Comparison of ENCODE assay signal across 1 cellular context in the genomic region with DNA sequence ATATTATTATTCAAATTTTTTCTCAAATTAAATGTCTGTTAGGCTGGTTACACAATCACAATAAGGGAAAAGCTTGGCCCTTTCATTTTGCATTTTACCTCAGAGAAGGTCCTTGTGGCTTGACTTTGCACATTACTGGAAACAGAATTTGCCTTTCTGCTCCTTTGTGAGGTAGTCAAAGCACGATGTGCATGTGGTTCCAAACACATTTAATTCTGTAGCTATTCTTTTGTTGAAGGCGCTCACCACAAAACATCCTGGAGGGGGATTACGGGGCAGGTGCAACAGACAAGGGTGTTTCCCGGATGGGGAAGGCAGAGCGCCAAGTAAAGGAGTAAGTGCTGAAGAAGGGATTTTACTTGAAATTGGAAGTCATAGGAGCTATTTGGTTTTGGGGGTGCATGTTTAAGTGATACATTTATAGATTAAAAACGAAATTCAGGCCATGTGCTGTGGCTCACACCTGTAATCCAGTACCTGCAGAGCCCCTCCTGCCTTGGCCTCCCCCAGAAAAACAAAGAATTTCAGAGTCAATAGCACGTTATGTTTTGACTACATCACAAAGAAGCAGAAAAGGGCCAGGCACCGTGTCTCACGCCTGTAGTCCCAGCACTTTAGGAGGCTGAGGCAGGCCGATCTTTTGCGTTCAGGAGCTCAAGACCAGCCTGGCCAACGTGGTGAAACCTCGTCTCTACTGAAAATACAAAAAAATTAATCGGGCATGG.
TF ChIP-seq lines count a peak whose summit lies in the region.

No MANE protein-coding gene starts in this region.

TF ChIP-seq in HepG2, 621 proteins besides CTCF, POLR2A, EP300 and RAD21:
- no peak for TF ChIP-seq ZNF331 (CRISPR knock-in tag; IDR thresholded peaks at IDR 0.05)
- TF ChIP-seq, protein P1, sequence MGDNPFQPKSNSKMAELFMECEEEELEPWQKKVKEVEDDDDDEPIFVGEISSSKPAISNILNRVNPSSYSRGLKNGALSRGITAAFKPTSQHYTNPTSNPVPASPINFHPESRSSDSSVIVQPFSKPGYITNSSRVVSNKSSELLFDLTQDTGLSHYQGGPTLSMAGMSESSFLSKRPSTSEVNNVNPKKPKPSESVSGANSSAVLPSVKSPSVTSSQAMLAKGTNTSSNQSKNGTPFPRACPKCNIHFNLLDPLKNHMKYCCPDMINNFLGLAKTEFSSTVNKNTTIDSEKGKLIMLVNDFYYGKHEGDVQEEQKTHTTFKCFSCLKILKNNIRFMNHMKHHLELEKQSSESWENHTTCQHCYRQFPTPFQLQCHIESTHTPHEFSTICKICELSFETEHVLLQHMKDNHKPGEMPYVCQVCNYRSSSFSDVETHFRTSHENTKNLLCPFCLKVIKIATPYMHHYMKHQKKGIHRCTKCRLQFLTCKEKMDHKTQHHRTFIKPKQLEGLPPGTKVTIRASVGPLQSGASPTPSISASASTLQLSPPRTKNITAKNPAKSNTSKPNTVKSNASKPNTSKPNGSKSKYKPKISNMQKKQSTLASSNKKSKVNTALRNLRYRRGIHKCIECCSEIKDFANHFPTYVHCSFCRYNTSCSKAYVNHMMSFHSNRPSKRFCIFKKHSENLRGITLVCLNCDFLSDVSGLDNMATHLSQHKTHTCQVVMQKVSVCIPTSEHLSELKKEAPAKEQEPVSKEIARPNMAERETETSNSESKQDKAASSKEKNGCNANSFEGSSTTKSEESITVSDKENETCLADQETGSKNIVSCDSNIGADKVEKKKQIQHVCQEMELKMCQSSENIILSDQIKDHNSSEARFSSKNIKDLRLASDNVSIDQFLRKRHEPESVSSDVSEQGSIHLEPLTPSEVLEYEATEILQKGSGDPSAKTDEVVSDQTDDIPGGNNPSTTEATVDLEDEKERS (CRISPR knock-in tag; IDR thresholded peaks at IDR 0.05) = no peak
- TF ChIP-seq MAFK (conservative IDR thresholded peaks at IDR 0.05 in 1 of 2, IDR thresholded peaks at IDR 0.05 in 1 of 2; ENCODE audit: low read length in 2 of 2) = no peak
- no peak for TF ChIP-seq CBFB (CRISPR knock-in tag; IDR thresholded peaks at IDR 0.05)
- TF ChIP-seq RFX3 (CRISPR knock-in tag; IDR thresholded peaks at IDR 0.05) = no peak
- TF ChIP-seq RFX1 (IDR thresholded peaks at IDR 0.05) = no peak
- TF ChIP-seq NAIF1 (CRISPR knock-in tag; IDR thresholded peaks at IDR 0.05; ENCODE audit: borderline replicate concordance) = no peak
- TF ChIP-seq PPARG (CRISPR knock-in tag; conservative IDR thresholded peaks at IDR 0.05) = no peak
- no peak for TF ChIP-seq HDAC6 (IDR thresholded peaks at IDR 0.05; ENCODE audit: low read depth, low read length)
- no peak for TF ChIP-seq ATF3 (CRISPR knock-in tag; IDR thresholded peaks at IDR 0.05)
- no peak for TF ChIP-seq ZNF883 (CRISPR knock-in tag; IDR thresholded peaks at IDR 0.05; ENCODE audit: not compliant biosample characterization)
- no peak for TF ChIP-seq HMGXB4 (CRISPR knock-in tag; IDR thresholded peaks at IDR 0.05; ENCODE audit: borderline replicate concordance in 1 of 2, low read depth in 1 of 2)
- TF ChIP-seq ZNF580 (CRISPR knock-in tag; IDR thresholded peaks at IDR 0.05; ENCODE audit: borderline replicate concordance, low read depth) = no peak
- TF ChIP-seq KLF12 (CRISPR knock-in tag; IDR thresholded peaks at IDR 0.05; ENCODE audit: borderline replicate concordance) = no peak
- TF ChIP-seq ZNF318 (CRISPR knock-in tag; IDR thresholded peaks at IDR 0.05) = no peak
- no peak for TF ChIP-seq ZNF878 (CRISPR knock-in tag; IDR thresholded peaks at IDR 0.05)
- TF ChIP-seq KMT2B (CRISPR knock-in tag; IDR thresholded peaks at IDR 0.05) = no peak
- no peak for TF ChIP-seq ZNF576 (CRISPR knock-in tag; IDR thresholded peaks at IDR 0.05)
- TF ChIP-seq KAT7 (CRISPR knock-in tag; IDR thresholded peaks at IDR 0.05; ENCODE audit: borderline replicate concordance) = no peak
- no peak for TF ChIP-seq ZBTB20 (CRISPR knock-in tag; IDR thresholded peaks at IDR 0.05; ENCODE audit: borderline replicate concordance, low read depth)
